ENCODE assay signal across 12 cellular contexts in the genomic region with DNA sequence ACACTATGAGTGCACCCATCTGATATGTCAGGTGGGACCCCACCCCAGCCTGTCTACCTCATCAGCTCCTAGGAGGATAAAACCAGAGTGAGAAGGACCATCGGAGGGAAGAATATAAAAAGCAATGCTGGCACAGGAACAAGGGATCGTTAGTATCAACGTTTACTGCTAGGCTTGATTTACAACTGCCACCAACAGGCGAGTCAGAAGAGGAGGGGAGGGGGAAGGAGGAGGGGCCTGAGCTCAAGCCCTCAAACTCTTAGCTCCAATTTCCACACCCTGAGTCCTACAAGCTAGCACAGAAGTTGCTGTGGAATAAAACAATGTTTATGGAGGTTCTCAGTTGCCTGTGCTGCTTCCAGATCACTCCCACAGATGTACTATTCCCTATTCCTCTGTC.
DNase-seq lines count a peak whose midpoint lies in the region; ATAC-seq, FAIRE-seq and TF ChIP-seq lines count a peak whose summit lies in the region.
"Had no signal": no experiment of that assay in that cellular context is flagged by ENCODE, and none has a peak within 500 bp of the region (broad histone marks: within the 10 kb centered on the region; RNA-seq: fewer than 3 reads in every experiment).

No MANE protein-coding gene starts in this region.

- DNase-seq in DND-41 (peak; percentile 21), IMR-90 (no peak), H1 (ENCODE audit: low read depth in 1 of 2, low spot score in 2 of 2) (peak in 1 of 2 experiments; percentile 45), SW480 (ENCODE audit: low spot score) (no peak), OCI-M1 (lab: John Stamatoyannopoulos, UW) (no peak)
- DNase-seq: activated gamma-delta T cell, esophagus squamous epithelium, spleen had no signal

- POLR2A ChIA-PET in IMR-90 (lab: Charles Lee; ENCODE audit: unreplicated experiment): no interaction called here
- POLR2A ChIA-PET in H1 (lab: Charles Lee; ENCODE audit: partially characterized antibody): no interaction called here

- TF ChIP-seq POLR2A in IMR-90 (IDR thresholded peaks at IDR 0.05; ENCODE audit: low read depth, low read length): no peak
- no peak for TF ChIP-seq POLR2A in H1 (IDR thresholded peaks at IDR 0.05; ENCODE audit: control extremely low read depth in 1 of 2, low read depth in 2 of 2, low read length in 2 of 2)

- H3K9me3 ChIP-seq in DND-41 (ENCODE audit: insufficient read depth, low read length, severe bottlenecking) (no peaks in the 10 kb centered on the region), IMR-90 (ENCODE audit: control insufficient read depth, insufficient read depth, low read length) (no peaks in the 10 kb centered on the region), H1 (ENCODE audit: insufficient read depth in 2 of 2, low read depth in 1 of 2, low read length in 1 of 2) (no peaks in the 10 kb centered on the region)
- H3K9me3 ChIP-seq: esophagus squamous epithelium, spleen, tibial nerve had no signal

- H4K91ac ChIP-seq in IMR-90 (ENCODE audit: insufficient read depth, low read depth, low read length): no peak overlapping the region
- H4K91ac ChIP-seq in H1 (replicated peaks; ENCODE audit: insufficient read length, low read length): no peak overlapping the region

- BruUV-seq in IMR-90 (replicated peaks; lab: Mats Ljungman, UMichigan): no TSS peak

- peaks cover 16% of the 10 kb centered on the region for H3K9me3 Mint-ChIP-seq in nephron

- H2BK20ac ChIP-seq in IMR-90 (ENCODE audit: low read depth, low read length) (no peak overlapping the region), H1 (ENCODE audit: low read length) (no peak overlapping the region)

- peaks cover 39% of the 10 kb centered on the region for H3K4me1 Mint-ChIP-seq in nephron

- WGBS in IMR-90 (ENCODE audit: extremely low coverage in 2 of 2, insufficient read length in 1 of 2), 2 experiments: no CpG with 5 or more reads among the region's 4 CpGs
- 49% methylated on average over 4 of the region's 4 CpGs; no CpG with 5 or more reads in 1 of the 2 experiments for WGBS in H1 (ENCODE audit: extremely low coverage in 1 of 2, insufficient coverage in 1 of 2, insufficient read length in 1 of 2, insufficient replicate concordance in 2 of 2, low coverage in 1 of 2, low lambda C conversion rate in 2 of 2, missing lambda C conversion rate in 1 of 2), 2 experiments

- H3K4me3 Mint-ChIP-seq in nephron: peak overlapping the region in 2 of 3 experiments; percentile 15 to 39

- in situ Hi-C loops in IMR-90 (cut with MboI; ENCODE audit: low sequenced_read_pairs): no loop called here

- H2AFZ ChIP-seq in DND-41 (ENCODE audit: low read depth, low read length) (no peak overlapping the region), IMR-90 (replicated peaks; ENCODE audit: low read length, poor library complexity) (no peak overlapping the region), H1 (ENCODE audit: low read length) (no peak overlapping the region)

- FAIRE-seq in H1 (lab: Jason Lieb, UNC): peak; percentile 32

- CTCF ChIA-PET in IMR-90 (lab: Yijun Ruan, JAX) (no interaction called here), H1 (lab: Charles Lee; ENCODE audit: partially characterized antibody) (interaction anchor here (1.0 to 2.6 kb wide), 8 partner anchors 10 to 312 kb away, joined by 3 to 7 read pairs (median 3); no protein-coding TSS in a partner anchor)

- H3K27me3 ChIP-seq in DND-41 (ENCODE audit: insufficient read depth, low read length, poor library complexity) (no peaks in the 10 kb centered on the region), IMR-90 (ENCODE audit: control insufficient read depth, insufficient read depth, low read length) (peaks cover 17% of the 10 kb centered on the region; the same call in 1 of the 2 replicates), H1 (replicated peaks in 1 of 4; ENCODE audit: control insufficient read depth in 3 of 4, extremely low read depth in 1 of 4, insufficient read depth in 3 of 4, low read length in 3 of 4) (no peaks in the 10 kb centered on the region)
- H3K27me3 ChIP-seq: esophagus squamous epithelium, heart right ventricle, tibial nerve had no signal

- no peaks in the 10 kb centered on the region for H3K27me3 Mint-ChIP-seq in nephron (ENCODE audit: low read depth)

- TF ChIP-seq RAD21 in IMR-90 (IDR thresholded peaks at IDR 0.05; ENCODE audit: low read length) (no peak), H1 (IDR thresholded peaks at IDR 0.05 in 1 of 2, conservative IDR thresholded peaks at IDR 0.05 in 1 of 2; ENCODE audit: low read depth in 2 of 2, low read length in 2 of 2) (no peak)

- H4K5ac ChIP-seq in IMR-90 (ENCODE audit: low read depth, low read length) (no peak overlapping the region), H1 (ENCODE audit: insufficient read length, low read depth, low read length) (no peak overlapping the region)

- H3K27ac Mint-ChIP-seq in nephron: peak overlapping the region; percentile 90

- no peak overlapping the region; the same call in 1 of the 2 replicates for H3K27ac ChIP-seq in DND-41 (ENCODE audit: low read length)
- H3K27ac ChIP-seq in IMR-90 (ENCODE audit: insufficient read depth, low read length): no peak overlapping the region
- H3K27ac ChIP-seq in H1 (ENCODE audit: low read depth, low read length): no peak overlapping the region
- H3K27ac ChIP-seq: esophagus squamous epithelium, heart right ventricle, spleen, tibial nerve had no signal

- no peak overlapping the region for H2BK12ac ChIP-seq in H1 (ENCODE audit: low read depth, low read length)

- H3K4me3 ChIP-seq in DND-41 (ENCODE audit: low read depth in 1 of 2, low read length in 2 of 2) (no peak overlapping the region), IMR-90 (ENCODE audit: insufficient read depth, low read depth, low read length) (no peak overlapping the region), H1 (ENCODE audit: extremely low read depth in 1 of 4, insufficient read depth in 2 of 4, low read depth in 3 of 4, low read length in 4 of 4) (no peak overlapping the region)
- H3K4me3 ChIP-seq: esophagus squamous epithelium, heart right ventricle, spleen, tibial nerve had no signal

- H2AK9ac ChIP-seq in IMR-90 (replicated peaks; ENCODE audit: low read depth, low read length, poor library complexity): no peak overlapping the region

- H3K4me2 ChIP-seq in DND-41 (ENCODE audit: insufficient read depth, low read length): no peak overlapping the region
- H3K4me2 ChIP-seq in IMR-90 (ENCODE audit: low read depth, low read length): no peak overlapping the region
- 0 out of 4 replicates have a peak overlapping the region, but pooled peaks have one; percentile 15 to 29 for H3K4me2 ChIP-seq in H1 (ENCODE audit: insufficient read depth in 1 of 2, low read depth in 2 of 2, low read length in 2 of 2)

- H3K14ac ChIP-seq in IMR-90 (replicated peaks; ENCODE audit: low read depth, low read length): no peak overlapping the region
- no peak overlapping the region for H3K14ac ChIP-seq in H1 (ENCODE audit: insufficient read length)

- no peak overlapping the region for H3K18ac ChIP-seq in IMR-90 (ENCODE audit: low read depth, low read length)
- H3K18ac ChIP-seq in H1 (ENCODE audit: extremely low read depth, low read length): no peak overlapping the region; the same call in 1 of the 2 replicates

- no peaks in the 10 kb centered on the region for H4K20me1 ChIP-seq in DND-41 (ENCODE audit: insufficient read depth, low read length)
- no peaks in the 10 kb centered on the region for H4K20me1 ChIP-seq in IMR-90 (ENCODE audit: insufficient read depth, low read length)
- peaks cover 0 to 5% of the 10 kb centered on the region in 2 experiments for H4K20me1 ChIP-seq in H1 (replicated peaks in 1 of 2; ENCODE audit: control insufficient read depth in 1 of 2, insufficient read depth in 2 of 2, low read length in 2 of 2)

- no peak overlapping the region for H2BK15ac ChIP-seq in IMR-90 (ENCODE audit: low read depth, low read length)
- no peak overlapping the region; the same call in 1 of the 2 replicates for H2BK15ac ChIP-seq in H1 (ENCODE audit: low read length)

- no peak overlapping the region for H3K56ac ChIP-seq in IMR-90 (ENCODE audit: extremely low read depth, insufficient read depth, low read length)
- H3K56ac ChIP-seq in H1 (replicated peaks; ENCODE audit: insufficient read length, low read depth, low read length): no peak overlapping the region

- H3K79me2 ChIP-seq in DND-41 (ENCODE audit: insufficient read depth, low read length): no peaks in the 10 kb centered on the region
- no peaks in the 10 kb centered on the region; a peak in 1 of 4 replicates for H3K79me2 ChIP-seq in H1 (ENCODE audit: control insufficient read depth in 1 of 2, insufficient read depth in 2 of 2, low read length in 2 of 2)

- no peak overlapping the region for H3K23ac ChIP-seq in IMR-90 (ENCODE audit: low read depth, low read length)
- H3K23ac ChIP-seq in H1 (ENCODE audit: insufficient read length): no peak overlapping the region

- H3K4me1 ChIP-seq in DND-41 (ENCODE audit: insufficient read depth, low read length) (0 out of 2 replicates have a peak, but pooled peaks cover 3% of the 10 kb centered on the region), IMR-90 (ENCODE audit: control insufficient read depth, insufficient read depth, low read length) (no peaks in the 10 kb centered on the region), H1 (replicated peaks in 1 of 4; ENCODE audit: control insufficient read depth in 3 of 4, insufficient read depth in 4 of 4, low read length in 3 of 4) (peaks cover 3 to 13% (median 7%) of the 10 kb centered on the region in 4 experiments; a peak in 5 of 7 replicates)
- H3K4me1 ChIP-seq: spleen had no signal

- H3K9me1 ChIP-seq in IMR-90 (ENCODE audit: insufficient read depth, low read length): no peaks in the 10 kb centered on the region

- H4K8ac ChIP-seq in IMR-90 (ENCODE audit: low read depth in 2 of 2, low read length in 2 of 2): no peak overlapping the region
- no peak overlapping the region for H4K8ac ChIP-seq in H1 (ENCODE audit: extremely low read depth, insufficient read depth, low read length)

- H2BK120ac ChIP-seq in IMR-90 (ENCODE audit: low read depth, low read length) (no peak overlapping the region), H1 (replicated peaks; ENCODE audit: low read depth, low read length) (no peak overlapping the region)

- TF ChIP-seq CTCF in DND-41 (IDR thresholded peaks at IDR 0.05; ENCODE audit: borderline replicate concordance, extremely low read depth, low read length, poor library complexity, severe bottlenecking) (no peak), IMR-90 (conservative IDR thresholded peaks at IDR 0.05; ENCODE audit: low read depth, low read length) (no peak), H1 (IDR thresholded peaks at IDR 0.05; ENCODE audit: control extremely low read depth in 1 of 3, insufficient read depth in 1 of 3, low read depth in 1 of 3, low read length in 3 of 3) (no peak), nephron (IDR thresholded peaks at IDR 0.05; ENCODE audit: unreplicated experiment in 3 of 3) (no peak)

- no peak overlapping the region for H2AK5ac ChIP-seq in IMR-90 (ENCODE audit: low read depth, low read length)
- H2AK5ac ChIP-seq in H1 (ENCODE audit: low read depth, low read length): peak overlapping the region; percentile 53; the same call in 1 of the 2 replicates

- peak; percentile 44; the same call in 1 of the 3 replicates for ATAC-seq in DND-41 (ENCODE audit: insufficient read depth, low read depth)
- ATAC-seq in IMR-90 (ENCODE audit: low read depth): no peak
- ATAC-seq in GM19395 (IDR thresholded peaks at IDR 0.05; ENCODE audit: unreplicated experiment): no peak

- no peak overlapping the region for H3K9ac ChIP-seq in DND-41 (ENCODE audit: low read depth, low read length)
- no peak overlapping the region for H3K9ac ChIP-seq in IMR-90 (ENCODE audit: low read depth, low read length)
- no peak overlapping the region for H3K9ac ChIP-seq in H1 (replicated peaks in 1 of 4; ENCODE audit: extremely low read depth in 1 of 4, low read depth in 3 of 4, low read length in 3 of 4)

- H2BK5ac ChIP-seq in IMR-90 (ENCODE audit: low read depth, low read length, poor library complexity, severe bottlenecking): no peak overlapping the region
- H2BK5ac ChIP-seq in H1 (ENCODE audit: low read depth, low read length): no peak overlapping the region

- H3K36me3 ChIP-seq in DND-41 (ENCODE audit: insufficient read depth, low read length) (no peaks in the 10 kb centered on the region), IMR-90 (ENCODE audit: control insufficient read depth, insufficient read depth, low read length) (no peaks in the 10 kb centered on the region), H1 (ENCODE audit: control insufficient read depth in 2 of 4, insufficient read depth in 4 of 4, low read length in 3 of 4) (no peaks in the 10 kb centered on the region)
- H3K36me3 ChIP-seq: esophagus squamous epithelium, heart right ventricle, spleen, tibial nerve had no signal

- H3K79me1 ChIP-seq in IMR-90 (ENCODE audit: low read depth in 1 of 2, low read length in 2 of 2) (no peaks in the 10 kb centered on the region), H1 (ENCODE audit: low read depth, low read length) (peaks cover 2% of the 10 kb centered on the region; the same call in 1 of the 2 replicates)

- peaks cover 28% of the 10 kb centered on the region for H3K36me3 Mint-ChIP-seq in nephron (ENCODE audit: low read depth)

- dilution Hi-C loops in IMR-90 (cut with HindIII; ENCODE audit: low sequenced_read_pairs, unreplicated experiment): no loop called here

- TF ChIP-seq EP300 in H1 (IDR thresholded peaks at IDR 0.05; ENCODE audit: borderline replicate concordance in 1 of 2, low read depth in 2 of 2, low read length in 2 of 2): no peak

- no peaks in the 10 kb centered on the region for H3K23me2 ChIP-seq in H1 (ENCODE audit: low read depth, low read length)

- intact Hi-C loops in IMR-90 (cut with micrococcal nuclease): loop anchor here (2.0 to 5.0 kb wide), 4 partner anchors 147 to 414 kb away; a partner anchor contains a TSS

- H3K4ac ChIP-seq in IMR-90 (ENCODE audit: low read depth, low read length): no peak overlapping the region
- no peak overlapping the region for H3K4ac ChIP-seq in H1 (replicated peaks; ENCODE audit: insufficient read length, low read depth, low read length)

Comparison
In these comparisons a context has a peak if more than half of its experiments do, and no peak if none do; other contexts are left out.
1. H3K4me2 ChIP-seq: peak in H1 (2 of 2); none in DND-41 (single experiment) and IMR-90 (single experiment).